Comparison of ENCODE assay signal across 8 cellular contexts in the genomic region with DNA sequence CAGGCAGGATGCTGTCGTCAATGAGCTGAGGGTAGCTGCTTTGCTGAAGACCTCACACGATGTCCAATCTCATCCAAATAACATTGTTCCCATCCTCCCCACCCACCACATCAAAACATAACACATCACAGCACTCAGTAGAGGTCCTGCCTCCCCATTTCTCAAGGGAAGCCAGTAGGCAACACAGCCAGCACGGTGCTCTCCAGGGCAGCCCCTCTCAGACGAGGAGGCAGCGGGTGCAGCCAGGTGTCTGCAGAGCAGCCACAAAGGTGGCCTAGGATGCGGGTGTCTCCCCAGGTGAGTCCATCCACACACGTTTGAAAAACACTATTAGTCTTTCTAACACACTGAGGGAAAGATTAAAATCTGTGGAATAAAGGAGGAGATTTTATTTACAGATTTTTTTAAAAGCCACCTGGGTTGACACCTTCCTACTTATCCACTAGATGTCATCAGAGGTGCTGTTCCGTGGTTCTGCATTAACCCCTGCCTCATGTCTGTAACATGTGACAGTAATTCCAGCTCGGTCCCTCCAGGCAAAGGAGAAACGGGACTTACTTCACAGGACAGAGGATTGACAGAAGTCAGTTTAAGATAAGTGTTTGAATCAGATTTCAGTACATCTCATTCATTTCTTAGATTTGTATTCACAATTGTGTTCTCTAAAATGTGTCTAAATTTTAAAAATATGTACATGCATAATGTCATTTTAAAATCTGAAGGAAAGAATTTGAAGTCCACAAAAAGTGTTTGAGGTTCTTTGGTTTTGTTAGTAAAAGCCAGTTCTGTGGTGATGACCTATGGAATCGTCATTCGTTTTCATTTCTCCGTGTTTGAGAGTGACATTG.
A peak's percentile ranks its signal among the peaks of the same experiment; 100 is the strongest.
DNase-seq lines count a peak whose midpoint lies in the region; ATAC-seq, FAIRE-seq and TF ChIP-seq lines count a peak whose summit lies in the region.

No MANE protein-coding gene starts in this region.

- H3K27ac ChIP-seq in PC-3 (ENCODE audit: low read length) (no peak overlapping the region), neural progenitor cell (no peak overlapping the region)

- no peak overlapping the region for H2AFZ ChIP-seq in PC-3 (ENCODE audit: low read length)
- H2AFZ ChIP-seq in neural progenitor cell (replicated peaks): no peak overlapping the region

- DNase-seq in Daoy (ENCODE audit: low read depth): peak; percentile 69
- peak; percentile 56 for DNase-seq in HTR-8/SVneo (ENCODE audit: insufficient read length, low spot score)
- DNase-seq in PC-3: peak; percentile 66
- DNase-seq in endothelial cell (ENCODE audit: low spot score): no peak
- peak; percentile 57 for DNase-seq in neural progenitor cell (ENCODE audit: low spot score)
- DNase-seq in OCI-M2 (lab: John Stamatoyannopoulos, UW; ENCODE audit: unreplicated experiment): no peak

- H3K4me2 ChIP-seq in PC-3 (ENCODE audit: low read length) (no peak overlapping the region), neural progenitor cell (no peak overlapping the region)

- TF ChIP-seq CTCF in PC-3 (conservative IDR thresholded peaks at IDR 0.05; ENCODE audit: low read depth, low read length): peak; percentile 75
- TF ChIP-seq CTCF in endothelial cell (IDR thresholded peaks at IDR 0.05; ENCODE audit: unreplicated experiment): peak; percentile 35
- TF ChIP-seq CTCF in neural progenitor cell (IDR thresholded peaks at IDR 0.05): peak; percentile 62

- H3F3A ChIP-seq in PC-3 (ENCODE audit: low read length, unreplicated experiment) (no peaks in the 10 kb centered on the region), neural progenitor cell (ENCODE audit: low read depth) (no peaks in the 10 kb centered on the region)

- peaks cover under 1% of the 10 kb centered on the region; the same call in 1 of the 2 replicates for H3K4me1 ChIP-seq in PC-3 (ENCODE audit: insufficient read depth, low read length)
- H3K4me1 ChIP-seq in neural progenitor cell: no peaks in the 10 kb centered on the region

- H3K9me3 ChIP-seq in PC-3 (ENCODE audit: low read length) (no peaks in the 10 kb centered on the region), neural progenitor cell (ENCODE audit: low read depth) (no peaks in the 10 kb centered on the region)

- POLR2A ChIA-PET in PC-3 (lab: Charles Lee; ENCODE audit: unreplicated experiment): no interaction called here

- CTCF ChIA-PET in PC-3 (lab: Charles Lee): interaction anchor here (0.6 to 1.1 kb wide), 3 partner anchors 25 to 165 kb away, joined by 3 to 6 read pairs (median 4); no protein-coding TSS in a partner anchor

- H3K27me3 ChIP-seq in PC-3 (ENCODE audit: low read length) (no peaks in the 10 kb centered on the region), neural progenitor cell (no peaks in the 10 kb centered on the region)

- H3K9ac ChIP-seq in PC-3 (ENCODE audit: low read length) (no peak overlapping the region), neural progenitor cell (no peak overlapping the region)

- H4K20me1 ChIP-seq in PC-3 (ENCODE audit: low read length): no peaks in the 10 kb centered on the region
- H4K20me1 ChIP-seq in neural progenitor cell (ENCODE audit: low read depth): no peaks in the 10 kb centered on the region

- intact Hi-C loops in PC-3 (cut with micrococcal nuclease): loop anchor here (1.0 kb wide), 3 partner anchors 46 to 165 kb away; no protein-coding TSS in a partner anchor

- no peaks in the 10 kb centered on the region for H3K9me2 ChIP-seq in PC-3 (replicated peaks; ENCODE audit: low read length)

- H3K36me3 ChIP-seq in PC-3 (ENCODE audit: low read depth, low read length) (no peaks in the 10 kb centered on the region), neural progenitor cell (no peaks in the 10 kb centered on the region)

- FAIRE-seq in HTR-8/SVneo (lab: Jason Lieb, UNC): peak; percentile 42

- no peaks in the 10 kb centered on the region for H3K79me2 ChIP-seq in PC-3 (ENCODE audit: low read length)
- no peaks in the 10 kb centered on the region for H3K79me2 ChIP-seq in neural progenitor cell (ENCODE audit: low read depth)

- H3K4me3 ChIP-seq in PC-3 (ENCODE audit: low read length) (no peak overlapping the region), neural progenitor cell (no peak overlapping the region)

- peak overlapping the region; percentile 40 for H3K27ac Mint-ChIP-seq in endothelial cell (ENCODE audit: unreplicated experiment)
- no peak overlapping the region for H3K27ac Mint-ChIP-seq in neural progenitor cell

- ATAC-seq in GM19455 (IDR thresholded peaks at IDR 0.05; ENCODE audit: unreplicated experiment): peak; percentile 67
- ATAC-seq in PC-3: peak; percentile 89
- no peak for ATAC-seq in HG02970 (IDR thresholded peaks at IDR 0.05; ENCODE audit: low FRiP score, unreplicated experiment)

- H3K4me3 Mint-ChIP-seq in endothelial cell (ENCODE audit: unreplicated experiment) (no peak overlapping the region), neural progenitor cell (no peak overlapping the region)

- H3K9me3 Mint-ChIP-seq in endothelial cell (ENCODE audit: unreplicated experiment) (peaks cover under 1% of the 10 kb centered on the region), neural progenitor cell (no peaks in the 10 kb centered on the region)

- H3K36me3 Mint-ChIP-seq in endothelial cell (ENCODE audit: low read depth, unreplicated experiment): no peaks in the 10 kb centered on the region
- H3K36me3 Mint-ChIP-seq in neural progenitor cell: peaks cover 2% of the 10 kb centered on the region

- no peaks in the 10 kb centered on the region for H3K4me1 Mint-ChIP-seq in endothelial cell (ENCODE audit: unreplicated experiment)
- H3K4me1 Mint-ChIP-seq in neural progenitor cell: peaks cover under 1% of the 10 kb centered on the region

- peaks cover 3% of the 10 kb centered on the region for H3K27me3 Mint-ChIP-seq in endothelial cell (ENCODE audit: unreplicated experiment)
- no peaks in the 10 kb centered on the region for H3K27me3 Mint-ChIP-seq in neural progenitor cell (ENCODE audit: insufficient read depth, low read depth)

- no TSS peak for BruUV-seq in PC-3 (replicated peaks; lab: Mats Ljungman, UMichigan)

Comparison
In these comparisons a context has a peak if more than half of its experiments do, and no peak if none do; other contexts are left out.
1. DNase-seq: peak in Daoy (single experiment), HTR-8/SVneo (single experiment), PC-3 (single experiment) and neural progenitor cell (single experiment); none in endothelial cell (single experiment) and OCI-M2 (single experiment).
2. Peak in every context shown above with its lines, with median percentiles within 50 percentile points of each other: CTCF ChIP-seq.